Comparison of ENCODE assay signal across 15 cellular contexts in the genomic region with DNA sequence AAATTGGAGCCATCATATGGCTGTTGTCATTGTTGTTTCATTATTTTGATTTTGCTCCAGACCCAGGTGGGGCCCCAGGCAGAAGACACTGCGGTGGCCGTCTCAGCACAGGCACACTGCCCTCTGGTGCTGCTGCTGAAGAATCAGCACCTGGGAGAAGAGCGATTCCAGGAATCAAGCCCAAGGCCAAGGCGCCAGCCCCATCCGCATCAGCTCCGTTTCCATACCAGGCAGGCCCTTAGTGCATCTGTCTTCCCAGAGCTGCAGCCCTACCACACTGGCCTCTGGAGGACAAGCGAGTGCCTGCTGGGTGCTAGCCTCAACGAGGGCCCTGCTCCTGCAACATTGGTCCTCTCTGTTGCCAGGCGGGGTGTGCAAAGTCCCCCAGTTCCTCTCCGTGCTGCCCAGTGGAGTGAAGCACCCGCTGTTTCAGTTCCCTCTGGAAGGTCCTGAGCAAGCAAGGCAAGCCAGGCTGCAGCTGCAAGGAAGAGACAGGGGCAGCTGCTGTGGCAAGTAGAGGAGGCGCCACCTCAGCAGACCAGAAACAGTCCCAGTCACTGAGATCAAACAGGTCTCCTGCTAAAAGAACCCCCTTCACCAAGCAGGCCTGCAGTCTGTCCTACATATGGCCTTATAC. TPM values are rescaled to one million over a fixed set of nuclear protein-coding genes. Genes with fewer than 3 reads are reported as not detected.
DNase-seq lines count a peak whose midpoint lies in the region; ATAC-seq, FAIRE-seq and TF ChIP-seq lines count a peak whose summit lies in the region.
"Had no signal": no experiment of that assay in that cellular context is flagged by ENCODE, and none has a peak within 500 bp of the region (broad histone marks: within the 10 kb centered on the region; RNA-seq: fewer than 3 reads in every experiment).

No MANE protein-coding gene starts in this region.

- no peaks in the 10 kb centered on the region for H3K79me2 ChIP-seq in osteoblast (ENCODE audit: insufficient read depth, low read length)

- H3K27me3 ChIP-seq in H7 (ENCODE audit: control insufficient read depth, insufficient read depth, low read length), result peaks cover 49% of the 10 kb centered on the region
- no peaks in the 10 kb centered on the region for H3K27me3 ChIP-seq in WERI-Rb-1 (ENCODE audit: insufficient read depth, low read depth, severe bottlenecking)
- H3K27me3 ChIP-seq in osteoblast (ENCODE audit: insufficient read depth, low read length), result peaks cover 20% of the 10 kb centered on the region

- H4K20me1 ChIP-seq in osteoblast (ENCODE audit: insufficient read depth, low read length), result no peaks in the 10 kb centered on the region

- H2AFZ ChIP-seq in osteoblast (ENCODE audit: low read length), result no peak overlapping the region

- no peaks in the 10 kb centered on the region for H3K4me1 ChIP-seq in osteoblast (ENCODE audit: insufficient read depth, low read length)
- H3K4me1 ChIP-seq: prostate gland had no signal

- H3K4me3 ChIP-seq in H7 (ENCODE audit: insufficient read depth, low read depth, low read length) (no peak overlapping the region), WERI-Rb-1 (ENCODE audit: low read depth, low read length) (no peak overlapping the region), osteoblast (ENCODE audit: insufficient read depth, low read length) (no peak overlapping the region)
- H3K4me3 ChIP-seq: gastroesophageal sphincter, prostate gland had no signal

- no peak for ATAC-seq in GM21515 (IDR thresholded peaks at IDR 0.05; ENCODE audit: unreplicated experiment)
- ATAC-seq: gastroesophageal sphincter had no signal

- no peaks in the 10 kb centered on the region for H3K36me3 ChIP-seq in H7 (replicated peaks; ENCODE audit: control insufficient read depth, insufficient read depth, low read length)
- peaks cover 25% of the 10 kb centered on the region for H3K36me3 ChIP-seq in WERI-Rb-1
- H3K36me3 ChIP-seq in osteoblast (ENCODE audit: insufficient read depth, low read length), result no peaks in the 10 kb centered on the region
- H3K36me3 ChIP-seq: gastroesophageal sphincter, prostate gland had no signal

- peak; percentile 48 for TF ChIP-seq CTCF in WERI-Rb-1 (IDR thresholded peaks at IDR 0.05; ENCODE audit: low read depth, low read length)
- no peak for TF ChIP-seq CTCF in osteoblast (IDR thresholded peaks at IDR 0.05; ENCODE audit: extremely low read depth, low read depth, low read length)

- no peak overlapping the region for H3K4me2 ChIP-seq in osteoblast (ENCODE audit: insufficient read depth, low read length)

- H3K27ac ChIP-seq in WERI-Rb-1, result peak overlapping the region; percentile 47
- no peak overlapping the region for H3K27ac ChIP-seq in osteoblast (ENCODE audit: low read depth, low read length)
- H3K27ac ChIP-seq: gastroesophageal sphincter, prostate gland had no signal

- H3K9me3 ChIP-seq in WERI-Rb-1 (ENCODE audit: severe bottlenecking) (no peaks in the 10 kb centered on the region), osteoblast (ENCODE audit: low read depth, low read length) (no peaks in the 10 kb centered on the region)
- H3K9me3 ChIP-seq: gastroesophageal sphincter, prostate gland had no signal

- DNase-seq in NCI-H748 (lab: John Stamatoyannopoulos, UW; ENCODE audit: unreplicated experiment), result peak; percentile 12
- DNase-seq in NCI-H748 treated with DMSO at 0.1 percent for 48 hours (lab: John Stamatoyannopoulos, UW), result no peak
- DNase-seq in H7, result peak; percentile 77
- DNase-seq in WERI-Rb-1, result no peak
- peak; percentile 39 for DNase-seq in osteoblast (ENCODE audit: insufficient read length, low spot score, missing footprints)
- no peak for DNase-seq in NCI-H2171 (lab: John Stamatoyannopoulos, UW)
- DNase-seq in GM19239 (ENCODE audit: insufficient read length, low spot score), result no peak
- DNase-seq: activated CD4-positive, CD25-positive, alpha-beta regulatory T cell treated with anti-CD3 and anti-CD28 coated beads, Interleukin-2, amount 50 U/mL, for 72 hours; activated naive CD4-positive, alpha-beta T cell treated with anti-CD3 and anti-CD28 coated beads, Interleukin-2, amount 50 U/mL, for 16 hours; central memory CD4-positive, alpha-beta T cell; kidney; NCI-H1417 treated with DMSO at 0.1 percent for 48 hours had no signal

- FAIRE-seq in GM19239 (lab: Jason Lieb, UNC), result no peak
- FAIRE-seq: kidney had no signal

RNA-seq across cellular contexts. Expression of gene GRIK3, which starts 5.2 kb away (rescaled TPM):
- 5.4 and 8.2 TPM in 2 replicates for total RNA-seq in H7 (2014; rRNA removed; shearing (Covaris generic))
- not detected in 2 replicates for total RNA-seq in osteoblast

Comparison
In these comparisons a context has a peak if more than half of its experiments do, and no peak if none do; other contexts are left out.
1. DNase-seq: peak in NCI-H748 (single experiment), H7 (single experiment) and osteoblast (single experiment); none in NCI-H748 treated with DMSO at 0.1 percent for 48 hours (single experiment), WERI-Rb-1 (single experiment), NCI-H2171 (single experiment) and GM19239 (single experiment).